Comparison of ENCODE assay signal across 8 cellular contexts in the genomic region with DNA sequence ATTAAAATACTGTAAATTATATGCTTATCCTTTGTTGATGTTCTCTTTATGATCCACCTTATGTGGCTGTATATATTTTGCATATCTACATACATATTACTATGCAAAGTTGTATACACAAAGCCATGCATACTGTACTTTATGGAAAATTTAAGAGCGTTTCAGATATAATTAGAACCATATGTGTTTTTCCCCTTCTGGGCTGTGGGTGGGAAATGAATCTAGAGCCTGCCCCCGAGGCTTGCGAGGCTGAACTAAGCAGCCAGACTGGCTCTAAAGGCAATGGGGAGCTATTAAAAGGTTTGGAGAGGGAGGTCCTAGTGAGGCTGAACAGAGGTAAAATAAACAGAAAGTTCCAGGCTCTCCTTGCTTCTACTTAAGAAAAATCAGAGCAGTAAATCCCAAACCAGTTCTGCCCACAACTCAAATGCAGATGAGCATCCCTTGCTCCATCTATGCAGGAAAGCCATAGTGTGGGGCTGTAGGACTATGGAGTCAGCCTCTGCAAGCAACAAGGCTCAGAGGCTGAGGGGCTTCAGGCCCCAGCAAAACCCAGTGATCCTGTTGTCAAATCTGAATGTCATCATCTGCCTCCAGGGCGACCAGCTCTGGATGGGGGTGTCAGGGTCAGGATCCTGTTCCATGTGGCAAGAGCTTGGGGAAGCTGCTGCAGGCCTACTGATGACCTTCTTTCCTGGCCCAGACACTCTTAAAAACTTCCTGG. TPM values are rescaled to one million over a fixed set of nuclear protein-coding genes. Genes with fewer than 3 reads are reported as not detected.
A peak's percentile ranks its signal among the peaks of the same experiment; 100 is the strongest.
DNase-seq lines count a peak whose midpoint lies in the region; ATAC-seq and TF ChIP-seq lines count a peak whose summit lies in the region.

No MANE protein-coding gene starts in this region.

- DNase-seq in GM12864 (ENCODE audit: low read depth) (no peak), Peyer's patch (peak in 1 of 3 donors; percentile 55), endothelial cell (ENCODE audit: low spot score) (no peak), ovary (no peak), NCI-H2171 (lab: John Stamatoyannopoulos, UW) (no peak), GM19240 (ENCODE audit: insufficient read length, low spot score) (no peak)

- no peak for TF ChIP-seq CTCF in GM12864 (IDR thresholded peaks at IDR 0.05; ENCODE audit: low read depth, low read length, missing control alignments)
- TF ChIP-seq CTCF in Peyer's patch (IDR thresholded peaks at IDR 0.05), result no peak
- TF ChIP-seq CTCF in endothelial cell (IDR thresholded peaks at IDR 0.05; ENCODE audit: unreplicated experiment), result no peak
- TF ChIP-seq CTCF in ovary (IDR thresholded peaks at IDR 0.05), result no peak

- peaks cover 33% of the 10 kb centered on the region for H3K4me1 Mint-ChIP-seq in endothelial cell (ENCODE audit: unreplicated experiment)

- H3K4me3 ChIP-seq in GM12864 (ENCODE audit: low read depth, low read length) (peak overlapping the region; percentile 57), Peyer's patch (no peak overlapping the region), ovary (no peak overlapping the region)

- H3K4me3 Mint-ChIP-seq in endothelial cell (ENCODE audit: unreplicated experiment), result no peak overlapping the region

- TF ChIP-seq POLR2A in Peyer's patch (IDR thresholded peaks at IDR 0.05) (no peak), ovary (IDR thresholded peaks at IDR 0.05) (no peak)

- ATAC-seq in HG02884 (IDR thresholded peaks at IDR 0.05; ENCODE audit: unreplicated experiment) (no peak), esophagus mucosa (no peak)

- H3K9me3 Mint-ChIP-seq in endothelial cell (ENCODE audit: unreplicated experiment), result no peaks in the 10 kb centered on the region

- no peaks in the 10 kb centered on the region for H3K9me3 ChIP-seq in Peyer's patch
- H3K9me3 ChIP-seq in ovary, result no peaks in the 10 kb centered on the region

- intact Hi-C loops in ovary (cut with DNase I), result loop anchor here in 1 of 4 donors (5.0 kb wide), 1 partner anchor 37 kb away; no protein-coding TSS in a partner anchor

- peaks cover 8 to 75% (median 51%) of the 10 kb centered on the region in 4 donors for H3K4me1 ChIP-seq in Peyer's patch
- peaks cover 35% of the 10 kb centered on the region for H3K4me1 ChIP-seq in ovary (ENCODE audit: insufficient read depth)

- H3K27me3 ChIP-seq in Peyer's patch (no peaks in the 10 kb centered on the region), ovary (no peaks in the 10 kb centered on the region)

- no peak for TF ChIP-seq EP300 in ovary (IDR thresholded peaks at IDR 0.05)

- H3K36me3 Mint-ChIP-seq in endothelial cell (ENCODE audit: low read depth, unreplicated experiment), result no peaks in the 10 kb centered on the region

- H3K36me3 ChIP-seq in Peyer's patch (no peaks in the 10 kb centered on the region), ovary (no peaks in the 10 kb centered on the region)

- WGBS in ovary, 3 donors, result 23 to 38% (median 34%) methylated on average over 4 of the region's 4 CpGs

- H3K27me3 Mint-ChIP-seq in endothelial cell (ENCODE audit: unreplicated experiment), result peaks cover 6% of the 10 kb centered on the region

- H3K27ac Mint-ChIP-seq in endothelial cell (ENCODE audit: unreplicated experiment), result peak overlapping the region; percentile 57

- H3K27ac ChIP-seq in Peyer's patch (peak overlapping the region; percentile 91 to 95 (median 94)), ovary (peak overlapping the region; percentile 93 to 95)

RNA-seq across cellular contexts. Expression of gene DDIT4, which starts 14.1 kb away (rescaled TPM):
- total RNA-seq in Peyer's patch (100 to 1,000 TPM in 3 of 4 donors, 10 to 100 TPM in 1; 80.6 to 275 (median 123) TPM), endothelial cell (ENCODE audit: unreplicated experiment) (32.4 TPM), ovary (1,000 to 10,000 TPM in 2 of 7 donors, 100 to 1,000 TPM in 5; 229 to 1,952 (median 524) TPM), esophagus mucosa (417 TPM)
- polyA plus RNA-seq in ovary, result 100 to 1,000 TPM in 1 of 2 donors, 10 to 100 TPM in 1; 46.6 to 529 TPM

RNA-seq across cellular contexts. Expression of gene ASCC1, which starts 43.6 kb away (rescaled TPM):
- 10 to 100 TPM in 3 of 4 donors, 1 to 10 TPM in 1; 9.7 to 48.7 (median 21.5) TPM for total RNA-seq in Peyer's patch
- total RNA-seq in endothelial cell (ENCODE audit: unreplicated experiment), result 32.1 TPM
- 10 to 100 TPM; 21.6 to 53.5 (median 31.1) TPM for total RNA-seq in ovary
- 10 to 100 TPM; 22.5 to 53.9 TPM for polyA plus RNA-seq in ovary
- total RNA-seq in esophagus mucosa, result 23.5 TPM

RNA-seq across cellular contexts. Expression of gene ANAPC16, which starts 43.8 kb away (rescaled TPM):
- 10 to 100 TPM; 55.0 to 73.4 (median 60.6) TPM for total RNA-seq in Peyer's patch
- 56.7 TPM for total RNA-seq in endothelial cell (ENCODE audit: unreplicated experiment)
- 100 to 1,000 TPM in 5 of 7 donors, 10 to 100 TPM in 2; 71.6 to 136 (median 112) TPM for total RNA-seq in ovary
- polyA plus RNA-seq in ovary, result 100 to 1,000 TPM; 154 to 160 TPM
- total RNA-seq in esophagus mucosa, result 64.4 TPM
